9 cellular contexts compared by ENCODE assay signal in the genomic region with DNA sequence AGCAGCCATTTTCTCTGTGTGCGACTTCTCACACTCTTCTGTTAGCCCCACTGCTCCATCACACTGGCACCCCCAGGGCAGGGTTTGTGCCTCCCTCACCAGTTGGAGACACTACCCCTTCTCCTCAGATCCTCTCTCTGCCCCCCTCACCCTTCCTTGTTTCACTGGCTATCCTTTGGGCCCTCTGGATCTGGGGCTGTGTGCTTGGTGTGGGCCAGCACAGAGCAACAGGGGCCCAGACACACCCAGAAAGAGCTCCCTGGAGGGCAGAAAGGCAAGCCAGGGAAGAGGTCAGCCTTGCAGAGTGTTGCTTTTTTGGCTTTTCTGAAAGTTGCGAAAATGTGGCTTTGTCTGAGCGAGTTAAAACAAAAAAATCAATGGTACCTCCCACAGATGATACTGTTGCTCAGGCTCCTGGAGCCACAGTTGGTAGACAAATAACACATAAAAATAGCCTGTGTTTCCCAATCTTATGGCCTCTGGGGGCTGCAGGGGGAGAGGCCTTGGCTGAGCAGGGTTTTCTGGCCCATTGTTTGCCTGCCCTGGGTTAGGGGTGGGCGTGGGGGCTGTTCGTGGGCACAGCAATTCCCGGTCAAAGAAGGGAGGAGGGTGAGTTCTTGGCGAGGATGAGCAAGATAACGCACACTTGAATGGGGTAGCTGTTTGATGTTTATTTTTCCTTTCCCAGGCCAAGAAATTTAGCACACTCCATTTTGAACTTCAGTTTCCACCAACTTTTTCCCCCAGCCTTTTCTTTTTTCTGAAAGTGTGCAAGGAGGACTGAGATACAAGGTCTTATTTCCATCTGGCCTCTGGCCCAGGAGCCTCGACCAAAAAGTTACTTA.
DNase-seq lines count a peak whose midpoint lies in the region; FAIRE-seq and TF ChIP-seq lines count a peak whose summit lies in the region.
"Had no signal": no experiment of that assay in that cellular context is flagged by ENCODE, and none has a peak within 500 bp of the region (broad histone marks: within the 10 kb centered on the region; RNA-seq: fewer than 3 reads in every experiment).

No MANE protein-coding gene starts in this region.

- H3K4me3 ChIP-seq in mesenchymal stem cell (ENCODE audit: insufficient read depth in 1 of 2, low read depth in 1 of 2, low read length in 2 of 2) (no peak overlapping the region), testis (no peak overlapping the region)

- H3K27me3 ChIP-seq in mesenchymal stem cell (ENCODE audit: control insufficient read depth in 1 of 2, insufficient read depth in 1 of 2, low read length in 2 of 2): peaks cover 0 to 4% of the 10 kb centered on the region in 2 experiments
- no peaks in the 10 kb centered on the region for H3K27me3 ChIP-seq in testis

- H3K23ac ChIP-seq in mesenchymal stem cell (ENCODE audit: low read length in 2 of 2): peak overlapping the region in 1 of 2 experiments; percentile 29

- WGBS in mesenchymal stem cell: 70% methylated on average over 3 of the region's 9 CpGs
- WGBS in testis, 2 donors: 30 to 38% methylated on average over 9 of the region's 9 CpGs

- H4K91ac ChIP-seq in mesenchymal stem cell (ENCODE audit: low read length): peak overlapping the region; percentile 77

- peaks cover 68% of the 10 kb centered on the region for H3K4me1 Mint-ChIP-seq in chondrocyte (ENCODE audit: low read depth)

- H3K4me1 ChIP-seq in mesenchymal stem cell (ENCODE audit: control insufficient read depth, insufficient read depth, low read depth, low read length) (peaks cover 11% of the 10 kb centered on the region), testis (peaks cover 59% of the 10 kb centered on the region)

- DNase-seq in Kasumi-1 (lab: John Stamatoyannopoulos, UW): peak; percentile 45 to 46
- no peak for DNase-seq in chondrocyte (ENCODE audit: low spot score)
- DNase-seq in mesenchymal stem cell: no peak
- DNase-seq in testis: peak; percentile 74
- DNase-seq in D721Med (ENCODE audit: insufficient read length, low spot score): no peak
- DNase-seq in superior temporal gyrus (ENCODE audit: extremely low spot score): no peak
- no peak for DNase-seq in stimulated activated CD4-positive, alpha-beta T cell treated with anti-CD3 and anti-CD28 coated beads, Interleukin-2, amount 100 ng/mL, for 48 hours
- DNase-seq in NCI-H2196 treated with DMSO at 0.1 percent for 48 hours (lab: John Stamatoyannopoulos, UW; ENCODE audit: unreplicated experiment): no peak

- peak overlapping the region; percentile 79 for H3K9ac ChIP-seq in mesenchymal stem cell (ENCODE audit: low read length)

- no peak overlapping the region for H2AFZ ChIP-seq in mesenchymal stem cell (ENCODE audit: low read depth, low read length)

- peak overlapping the region; percentile 67 for H2AK5ac ChIP-seq in mesenchymal stem cell (ENCODE audit: low read length, severe bottlenecking)

- intact Hi-C loops in testis (cut with DNase I; ENCODE audit: low total_unique reads): no loop called here

- H4K8ac ChIP-seq in mesenchymal stem cell (ENCODE audit: low read length): peak overlapping the region; percentile 85

- H3K36me3 ChIP-seq in mesenchymal stem cell (ENCODE audit: control insufficient read depth in 1 of 2, insufficient read depth in 2 of 2, low read depth in 1 of 2, low read length in 2 of 2) (no peaks in the 10 kb centered on the region), testis (ENCODE audit: low read depth, missing control alignments) (no peaks in the 10 kb centered on the region)

- H3K79me1 ChIP-seq in mesenchymal stem cell (replicated peaks; ENCODE audit: low read length, poor library complexity, severe bottlenecking): no peaks in the 10 kb centered on the region

- TF ChIP-seq POLR2A in testis (IDR thresholded peaks at IDR 0.05): no peak

- no peak overlapping the region for H3K4me3 Mint-ChIP-seq in chondrocyte (ENCODE audit: unreplicated experiment)
- H3K4me3 Mint-ChIP-seq: stimulated activated naive CD8-positive, alpha-beta T cell treated with anti-CD3 and anti-CD28 coated beads, Interleukin-15, Interleukin-2, amounts not matched to agents 100 ng/mL and 50 ng/mL, for 24 hours had no signal

- H3K14ac ChIP-seq in mesenchymal stem cell (ENCODE audit: low read length in 2 of 2): no peak overlapping the region

- TF ChIP-seq CTCF in chondrocyte (IDR thresholded peaks at IDR 0.05) (no peak), testis (IDR thresholded peaks at IDR 0.05) (peak in 1 of 3 experiments; percentile 13), D721Med (IDR thresholded peaks at IDR 0.05; ENCODE audit: insufficient read depth, missing control alignments) (no peak)

- peak overlapping the region; percentile 82 to 95 for H2BK12ac ChIP-seq in mesenchymal stem cell (ENCODE audit: low read length in 2 of 2)

- peak overlapping the region; percentile 19 to 91 for H3K18ac ChIP-seq in mesenchymal stem cell (ENCODE audit: low read depth in 1 of 2, low read length in 2 of 2)

- H3K27me3 Mint-ChIP-seq in chondrocyte (ENCODE audit: low read depth): no peaks in the 10 kb centered on the region
- H3K27me3 Mint-ChIP-seq: stimulated activated naive CD8-positive, alpha-beta T cell treated with anti-CD3 and anti-CD28 coated beads, Interleukin-15, Interleukin-2, amounts not matched to agents 100 ng/mL and 50 ng/mL, for 24 hours had no signal

- H3K9me3 ChIP-seq in mesenchymal stem cell (ENCODE audit: control insufficient read depth, low read length): no peaks in the 10 kb centered on the region
- H3K9me3 ChIP-seq in testis: no peaks in the 10 kb centered on the region

- H3K4ac ChIP-seq in mesenchymal stem cell (ENCODE audit: low read depth in 1 of 2, low read length in 2 of 2): peak overlapping the region; percentile 24 to 54

- H3K27ac Mint-ChIP-seq in chondrocyte (ENCODE audit: unreplicated experiment): peak overlapping the region; percentile 83
- H3K27ac Mint-ChIP-seq: stimulated activated naive CD8-positive, alpha-beta T cell treated with anti-CD3 and anti-CD28 coated beads, Interleukin-15, Interleukin-2, amounts not matched to agents 100 ng/mL and 50 ng/mL, for 24 hours had no signal

- no peaks in the 10 kb centered on the region for H3K36me3 Mint-ChIP-seq in chondrocyte (ENCODE audit: low read depth)

- H3K27ac ChIP-seq in mesenchymal stem cell (ENCODE audit: low read length, poor library complexity, severe bottlenecking) (no peak overlapping the region), testis (peak overlapping the region; percentile 76 to 89)

- H2BK15ac ChIP-seq in mesenchymal stem cell (ENCODE audit: low read depth, poor library complexity, severe bottlenecking): peak overlapping the region; percentile 60

- no peaks in the 10 kb centered on the region for H3K9me3 Mint-ChIP-seq in chondrocyte (ENCODE audit: low read depth)
- H3K9me3 Mint-ChIP-seq: stimulated activated naive CD8-positive, alpha-beta T cell treated with anti-CD3 and anti-CD28 coated beads, Interleukin-15, Interleukin-2, amounts not matched to agents 100 ng/mL and 50 ng/mL, for 24 hours had no signal

- FAIRE-seq in D721Med (lab: Jason Lieb, UNC): no peak

- no peak overlapping the region for H2BK120ac ChIP-seq in mesenchymal stem cell (ENCODE audit: low read depth, low read length)

- no peak overlapping the region for H3K4me2 ChIP-seq in mesenchymal stem cell (ENCODE audit: low read length, poor library complexity, severe bottlenecking)

- no peak overlapping the region for H2BK5ac ChIP-seq in mesenchymal stem cell (ENCODE audit: low read depth, low read length, poor library complexity, severe bottlenecking)

Comparison
In these comparisons a context has a peak if more than half of its experiments do, and no peak if none do; other contexts are left out.
1. DNase-seq: peak in Kasumi-1 (2 of 2) and testis (single experiment); none in chondrocyte (single experiment), mesenchymal stem cell (single experiment), D721Med (single experiment), superior temporal gyrus (single experiment), stimulated activated CD4-positive, alpha-beta T cell treated with anti-CD3 and anti-CD28 coated beads, Interleukin-2, amount 100 ng/mL, for 48 hours (0 of 2) and NCI-H2196 treated with DMSO at 0.1 percent for 48 hours (single experiment).